21 cellular contexts compared by ENCODE assay signal in the genomic region with DNA sequence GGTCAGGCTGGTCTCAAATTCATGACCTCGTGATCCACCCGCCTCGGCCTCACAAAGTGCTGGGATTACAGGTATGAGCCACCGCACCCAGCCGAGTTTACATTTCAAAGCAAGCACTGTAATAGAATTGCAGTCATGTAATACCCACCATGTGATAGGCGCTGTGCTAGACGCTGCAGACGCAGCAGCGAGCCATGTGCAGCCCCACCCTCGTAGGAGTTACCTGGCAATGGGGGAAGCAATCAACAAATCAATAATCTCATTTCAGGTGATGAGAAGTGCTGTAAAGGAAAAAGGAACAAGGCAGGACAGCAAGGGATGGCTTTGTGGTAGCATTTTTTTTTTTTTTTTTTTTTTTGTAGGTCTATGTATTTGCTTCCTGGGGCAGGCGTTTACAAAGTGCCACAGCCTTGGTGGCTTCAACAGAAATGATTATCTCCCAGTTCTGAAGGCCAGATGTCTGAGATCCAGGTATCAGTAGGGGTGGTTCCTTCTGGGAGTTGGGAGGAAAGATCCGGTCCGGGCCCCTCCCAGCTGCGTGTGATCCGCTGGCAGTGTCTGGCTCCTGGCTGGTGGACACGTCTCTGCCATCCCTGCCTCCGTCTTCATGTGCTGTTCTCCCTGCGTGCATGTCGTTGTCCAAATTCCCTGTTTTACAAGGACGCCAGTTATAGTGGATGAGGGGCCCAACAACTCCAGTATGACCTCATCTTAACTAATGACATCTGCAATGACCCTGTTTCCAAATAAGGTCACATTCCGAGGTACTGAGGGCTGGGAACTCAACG.
"Had no signal": no experiment of that assay in that cellular context is flagged by ENCODE, and none has a peak within 500 bp of the region (broad histone marks: within the 10 kb centered on the region; RNA-seq: fewer than 3 reads in every experiment).

No MANE protein-coding gene starts in this region.

- H3K9me3 Mint-ChIP-seq: central memory CD8-positive, alpha-beta T cell; natural killer cell treated with Interleukin-12 subunit alpha and Interleukin-12 subunit beta and Interleukin-15 and Interleukin-18, amount 100 ng/mL, for 72 hours had no signal

- H3K36me3 Mint-ChIP-seq: natural killer cell treated with Interleukin-12 subunit alpha and Interleukin-12 subunit beta and Interleukin-15 and Interleukin-18, amount 100 ng/mL, for 72 hours had no signal

- ATAC-seq: activated CD8-positive, alpha-beta T cell treated with anti-CD3 and anti-CD28 coated beads, Interleukin-2, amount 10 ng/mL, durations not matched to agents 7 days and 5 days; gastrocnemius medialis; heart left ventricle; natural killer cell treated with Interleukin-12 subunit alpha and Interleukin-12 subunit beta and Interleukin-15 and Interleukin-18, amount 100 ng/mL, for 72 hours had no signal

- H3K27ac Mint-ChIP-seq: activated CD4-positive, alpha-beta T cell treated with anti-CD3 and anti-CD28 coated beads, Interleukin-2, amount 10 ng/mL, durations not matched to agents 7 days and 5 days; activated CD8-positive, alpha-beta T cell treated with anti-CD3 and anti-CD28 coated beads, Interleukin-2, amount 10 ng/mL, durations not matched to agents 7 days and 5 days; natural killer cell treated with Interleukin-12 subunit alpha and Interleukin-12 subunit beta and Interleukin-15 and Interleukin-18, amount 100 ng/mL, for 72 hours had no signal

- H3K4me1 Mint-ChIP-seq: activated CD4-positive, alpha-beta T cell treated with anti-CD3 and anti-CD28 coated beads, Interleukin-2, amount 10 ng/mL, durations not matched to agents 7 days and 5 days had no signal

- H3K4me3 Mint-ChIP-seq: activated CD4-positive, alpha-beta T cell treated with anti-CD3 and anti-CD28 coated beads, Interleukin-2, amount 10 ng/mL, durations not matched to agents 7 days and 5 days; activated CD8-positive, alpha-beta T cell treated with anti-CD3 and anti-CD28 coated beads, Interleukin-2, amount 10 ng/mL, durations not matched to agents 7 days and 5 days; central memory CD8-positive, alpha-beta T cell; natural killer cell treated with Interleukin-12 subunit alpha and Interleukin-12 subunit beta and Interleukin-15 and Interleukin-18, amount 100 ng/mL, for 72 hours had no signal

- DNase-seq: activated CD4-positive, alpha-beta T cell treated with anti-CD3 and anti-CD28 coated beads, Interleukin-2, amount 10 ng/mL, durations not matched to agents 7 days and 5 days; activated CD8-positive, alpha-beta memory T cell treated with anti-CD3 and anti-CD28 coated beads, Interleukin-2, amount 50 U/mL, for 4 hours; activated CD8-positive, alpha-beta T cell treated with anti-CD3 and anti-CD28 coated beads, Interleukin-2, amount 10 ng/mL, durations not matched to agents 7 days and 5 days; activated effector memory CD4-positive, alpha-beta T cell treated with anti-CD3 and anti-CD28 coated beads, Interleukin-2, amount 50 U/mL, for 16 hours; activated naive CD4-positive, alpha-beta T cell treated with anti-CD3 and anti-CD28 coated beads, Interleukin-2, amount 50 U/mL, for 16 hours; activated T-cell treated with anti-CD3 and anti-CD28 coated beads, Interleukin-2, amount 50 U/mL, for 48 hours; aorta; brain microvascular endothelial cell; colonic mucosa; erythroblast; gastrocnemius medialis; heart left ventricle; mesenchymal stem cell; occipital lobe; posterior cingulate gyrus; retina; stimulated activated CD4-positive, alpha-beta T cell treated with anti-CD3 and anti-CD28 coated beads, Interleukin-2, amount 100 ng/mL, for 24 hours; stimulated activated naive CD4-positive, alpha-beta T cell treated with Interleukin-2 at 50 U/mL for 16 hours; T1000 had no signal
